In the genomic region with DNA sequence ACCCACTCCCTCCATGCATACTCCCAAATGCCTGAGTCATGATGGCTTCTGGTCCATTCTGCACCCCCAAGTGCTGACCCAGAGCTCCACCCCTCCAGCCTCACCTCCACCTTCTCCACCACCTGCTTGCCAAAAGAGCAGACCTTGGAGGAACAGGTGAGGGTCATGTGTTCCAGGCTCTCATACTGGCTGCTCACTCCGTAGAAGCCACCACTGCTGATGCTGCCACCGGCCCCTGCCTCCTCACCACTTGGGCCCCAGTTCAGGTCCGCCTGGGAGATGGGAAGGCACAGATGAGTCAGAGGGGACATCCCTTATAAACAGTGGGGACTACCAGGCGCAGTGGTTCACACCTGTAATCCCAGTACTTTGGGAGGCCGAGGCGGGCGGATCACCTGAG, we compare ENCODE assay signal across 1 cellular context.
TF ChIP-seq lines count a peak whose summit lies in the region.

No MANE protein-coding gene starts in this region.

TF ChIP-seq in GM23338, 12 proteins besides CTCF, POLR2A, EP300 and RAD21 (continued from another document):
- TF ChIP-seq, protein P1, sequence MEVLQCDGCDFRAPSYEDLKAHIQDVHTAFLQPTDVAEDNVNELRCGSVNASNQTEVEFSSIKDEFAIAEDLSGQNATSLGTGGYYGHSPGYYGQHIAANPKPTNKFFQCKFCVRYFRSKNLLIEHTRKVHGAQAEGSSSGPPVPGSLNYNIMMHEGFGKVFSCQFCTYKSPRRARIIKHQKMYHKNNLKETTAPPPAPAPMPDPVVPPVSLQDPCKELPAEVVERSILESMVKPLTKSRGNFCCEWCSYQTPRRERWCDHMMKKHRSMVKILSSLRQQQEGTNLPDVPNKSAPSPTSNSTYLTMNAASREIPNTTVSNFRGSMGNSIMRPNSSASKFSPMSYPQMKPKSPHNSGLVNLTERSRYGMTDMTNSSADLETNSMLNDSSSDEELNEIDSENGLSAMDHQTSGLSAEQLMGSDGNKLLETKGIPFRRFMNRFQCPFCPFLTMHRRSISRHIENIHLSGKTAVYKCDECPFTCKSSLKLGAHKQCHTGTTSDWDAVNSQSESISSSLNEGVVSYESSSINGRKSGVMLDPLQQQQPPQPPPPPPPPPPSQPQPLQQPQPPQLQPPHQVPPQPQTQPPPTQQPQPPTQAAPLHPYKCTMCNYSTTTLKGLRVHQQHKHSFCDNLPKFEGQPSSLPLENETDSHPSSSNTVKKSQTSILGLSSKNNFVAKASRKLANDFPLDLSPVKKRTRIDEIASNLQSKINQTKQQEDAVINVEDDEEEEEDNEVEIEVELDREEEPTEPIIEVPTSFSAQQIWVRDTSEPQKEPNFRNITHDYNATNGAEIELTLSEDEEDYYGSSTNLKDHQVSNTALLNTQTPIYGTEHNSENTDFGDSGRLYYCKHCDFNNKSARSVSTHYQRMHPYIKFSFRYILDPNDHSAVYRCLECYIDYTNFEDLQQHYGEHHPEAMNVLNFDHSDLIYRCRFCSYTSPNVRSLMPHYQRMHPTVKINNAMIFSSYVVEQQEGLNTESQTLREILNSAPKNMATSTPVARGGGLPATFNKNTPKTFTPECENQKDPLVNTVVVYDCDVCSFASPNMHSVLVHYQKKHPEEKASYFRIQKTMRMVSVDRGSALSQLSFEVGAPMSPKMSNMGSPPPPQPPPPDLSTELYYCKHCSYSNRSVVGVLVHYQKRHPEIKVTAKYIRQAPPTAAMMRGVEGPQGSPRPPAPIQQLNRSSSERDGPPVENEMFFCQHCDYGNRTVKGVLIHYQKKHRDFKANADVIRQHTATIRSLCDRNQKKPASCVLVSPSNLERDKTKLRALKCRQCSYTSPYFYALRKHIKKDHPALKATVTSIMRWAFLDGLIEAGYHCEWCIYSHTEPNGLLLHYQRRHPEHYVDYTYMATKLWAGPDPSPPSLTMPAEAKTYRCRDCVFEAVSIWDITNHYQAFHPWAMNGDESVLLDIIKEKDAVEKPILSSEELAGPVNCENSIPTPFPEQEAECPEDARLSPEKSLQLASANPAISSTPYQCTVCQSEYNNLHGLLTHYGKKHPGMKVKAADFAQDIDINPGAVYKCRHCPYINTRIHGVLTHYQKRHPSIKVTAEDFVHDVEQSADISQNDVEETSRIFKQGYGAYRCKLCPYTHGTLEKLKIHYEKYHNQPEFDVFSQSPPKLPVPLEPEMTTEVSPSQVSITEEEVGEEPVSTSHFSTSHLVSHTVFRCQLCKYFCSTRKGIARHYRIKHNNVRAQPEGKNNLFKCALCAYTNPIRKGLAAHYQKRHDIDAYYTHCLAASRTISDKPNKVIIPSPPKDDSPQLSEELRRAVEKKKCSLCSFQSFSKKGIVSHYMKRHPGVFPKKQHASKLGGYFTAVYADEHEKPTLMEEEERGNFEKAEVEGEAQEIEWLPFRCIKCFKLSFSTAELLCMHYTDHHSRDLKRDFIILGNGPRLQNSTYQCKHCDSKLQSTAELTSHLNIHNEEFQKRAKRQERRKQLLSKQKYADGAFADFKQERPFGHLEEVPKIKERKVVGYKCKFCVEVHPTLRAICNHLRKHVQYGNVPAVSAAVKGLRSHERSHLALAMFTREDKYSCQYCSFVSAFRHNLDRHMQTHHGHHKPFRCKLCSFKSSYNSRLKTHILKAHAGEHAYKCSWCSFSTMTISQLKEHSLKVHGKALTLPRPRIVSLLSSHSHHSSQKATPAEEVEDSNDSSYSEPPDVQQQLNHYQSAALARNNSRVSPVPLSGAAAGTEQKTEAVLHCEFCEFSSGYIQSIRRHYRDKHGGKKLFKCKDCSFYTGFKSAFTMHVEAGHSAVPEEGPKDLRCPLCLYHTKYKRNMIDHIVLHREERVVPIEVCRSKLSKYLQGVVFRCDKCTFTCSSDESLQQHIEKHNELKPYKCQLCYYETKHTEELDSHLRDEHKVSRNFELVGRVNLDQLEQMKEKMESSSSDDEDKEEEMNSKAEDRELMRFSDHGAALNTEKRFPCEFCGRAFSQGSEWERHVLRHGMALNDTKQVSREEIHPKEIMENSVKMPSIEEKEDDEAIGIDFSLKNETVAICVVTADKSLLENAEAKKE (CRISPR knock-in tag; IDR thresholded peaks at IDR 0.05) = no peak
- TF ChIP-seq ZNF331 (CRISPR knock-in tag; IDR thresholded peaks at IDR 0.05; ENCODE audit: low read depth) (no peak), EZH2 (IDR thresholded peaks at IDR 0.05; ENCODE audit: low read depth, unreplicated experiment) (no peak), STAT1 (IDR thresholded peaks at IDR 0.05; ENCODE audit: unreplicated experiment) (no peak), ETS1 (IDR thresholded peaks at IDR 0.05) (no peak), POLR2AphosphoS5 (IDR thresholded peaks at IDR 0.05; ENCODE audit: low read depth) (no peak), REST (IDR thresholded peaks at IDR 0.05; ENCODE audit: unreplicated experiment) (no peak), ZNF114 (CRISPR knock-in tag; IDR thresholded peaks at IDR 0.05) (no peak), JUNB (IDR thresholded peaks at IDR 0.05; ENCODE audit: unreplicated experiment) (no peak), CREB1 (CRISPR knock-in tag; IDR thresholded peaks at IDR 0.05; ENCODE audit: low read depth) (no peak)
